Comparison of ENCODE assay signal across 1 cellular context in the genomic region with DNA sequence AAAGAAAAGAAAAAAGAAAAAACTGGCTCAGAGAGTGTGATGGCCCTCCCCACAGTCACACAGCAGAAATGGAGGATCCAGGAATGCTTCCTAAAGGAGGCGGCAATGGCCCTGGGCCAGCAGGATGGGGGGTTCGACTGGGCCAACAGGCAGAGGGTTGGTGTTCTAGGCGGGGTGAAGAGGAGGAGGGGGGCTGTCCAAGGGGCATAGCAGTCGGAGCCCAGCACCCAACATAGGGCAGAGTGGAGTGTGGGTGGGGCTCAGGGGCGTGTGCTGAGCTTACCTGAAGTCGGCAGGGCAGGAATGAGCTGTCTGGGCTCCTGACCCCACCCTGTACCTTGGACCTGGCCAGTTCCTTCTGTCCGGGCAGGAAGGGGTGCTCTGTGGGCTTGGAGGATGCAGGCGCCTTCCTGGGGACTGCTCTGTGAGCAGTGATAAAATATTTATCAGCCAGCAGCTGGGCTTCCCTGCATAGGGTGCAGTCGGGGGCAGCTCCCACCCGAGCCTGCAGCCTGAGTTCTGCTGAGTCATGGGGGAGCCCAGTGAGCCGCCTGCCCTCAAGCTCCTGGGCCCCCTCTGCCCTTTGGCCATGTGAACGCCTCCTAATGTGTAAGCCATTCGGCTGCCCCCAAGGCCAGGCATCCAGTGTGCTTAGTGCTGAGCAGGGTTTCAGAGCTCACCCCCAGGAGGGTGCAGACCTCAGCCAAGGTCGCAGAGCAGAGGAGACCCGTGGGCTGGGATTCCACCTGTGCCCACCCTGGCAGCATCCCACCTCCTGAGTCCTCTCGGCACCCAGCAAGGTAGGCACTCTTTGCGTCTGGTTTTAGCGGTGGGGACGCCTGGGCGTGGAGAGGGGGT.
TF ChIP-seq lines count a peak whose summit lies in the region.

No MANE protein-coding gene starts in this region.

TF ChIP-seq in HepG2, 621 proteins besides CTCF, POLR2A, EP300 and RAD21 (continued from another document and continues in another):
- TF ChIP-seq, protein P1, sequence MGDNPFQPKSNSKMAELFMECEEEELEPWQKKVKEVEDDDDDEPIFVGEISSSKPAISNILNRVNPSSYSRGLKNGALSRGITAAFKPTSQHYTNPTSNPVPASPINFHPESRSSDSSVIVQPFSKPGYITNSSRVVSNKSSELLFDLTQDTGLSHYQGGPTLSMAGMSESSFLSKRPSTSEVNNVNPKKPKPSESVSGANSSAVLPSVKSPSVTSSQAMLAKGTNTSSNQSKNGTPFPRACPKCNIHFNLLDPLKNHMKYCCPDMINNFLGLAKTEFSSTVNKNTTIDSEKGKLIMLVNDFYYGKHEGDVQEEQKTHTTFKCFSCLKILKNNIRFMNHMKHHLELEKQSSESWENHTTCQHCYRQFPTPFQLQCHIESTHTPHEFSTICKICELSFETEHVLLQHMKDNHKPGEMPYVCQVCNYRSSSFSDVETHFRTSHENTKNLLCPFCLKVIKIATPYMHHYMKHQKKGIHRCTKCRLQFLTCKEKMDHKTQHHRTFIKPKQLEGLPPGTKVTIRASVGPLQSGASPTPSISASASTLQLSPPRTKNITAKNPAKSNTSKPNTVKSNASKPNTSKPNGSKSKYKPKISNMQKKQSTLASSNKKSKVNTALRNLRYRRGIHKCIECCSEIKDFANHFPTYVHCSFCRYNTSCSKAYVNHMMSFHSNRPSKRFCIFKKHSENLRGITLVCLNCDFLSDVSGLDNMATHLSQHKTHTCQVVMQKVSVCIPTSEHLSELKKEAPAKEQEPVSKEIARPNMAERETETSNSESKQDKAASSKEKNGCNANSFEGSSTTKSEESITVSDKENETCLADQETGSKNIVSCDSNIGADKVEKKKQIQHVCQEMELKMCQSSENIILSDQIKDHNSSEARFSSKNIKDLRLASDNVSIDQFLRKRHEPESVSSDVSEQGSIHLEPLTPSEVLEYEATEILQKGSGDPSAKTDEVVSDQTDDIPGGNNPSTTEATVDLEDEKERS (CRISPR knock-in tag; IDR thresholded peaks at IDR 0.05): peak; percentile 64; the same call in 1 of the 2 replicates
- TF ChIP-seq ZNF367 (CRISPR knock-in tag; IDR thresholded peaks at IDR 0.05; ENCODE audit: borderline replicate concordance) (no peak), ZNF501 (CRISPR knock-in tag; IDR thresholded peaks at IDR 0.05) (peak; percentile 68), ZMYM3 (CRISPR knock-in tag; IDR thresholded peaks at IDR 0.05) (peak; percentile 66), ETV6 (CRISPR knock-in tag; conservative IDR thresholded peaks at IDR 0.05) (no peak), ZNF3 (CRISPR knock-in tag; IDR thresholded peaks at IDR 0.05) (no peak), XBP1 (CRISPR knock-in tag; IDR thresholded peaks at IDR 0.05) (no peak), SP2 (CRISPR knock-in tag; IDR thresholded peaks at IDR 0.05) (no peak), CBX5 (CRISPR knock-in tag; IDR thresholded peaks at IDR 0.05; ENCODE audit: borderline replicate concordance) (no peak; the same call in 1 of the 2 replicates), KDM4B (CRISPR knock-in tag; IDR thresholded peaks at IDR 0.05) (no peak), ZNF331 (CRISPR knock-in tag; IDR thresholded peaks at IDR 0.05) (peak; percentile 32; the same call in 1 of the 2 replicates), ZNF678 (CRISPR knock-in tag; IDR thresholded peaks at IDR 0.05) (no peak), ZSCAN30 (CRISPR knock-in tag; IDR thresholded peaks at IDR 0.05) (no peak), ZFP62 (CRISPR knock-in tag; IDR thresholded peaks at IDR 0.05) (no peak), HOXD1 (CRISPR knock-in tag; IDR thresholded peaks at IDR 0.05) (0 out of 2 replicates have a peak, but pooled peaks have one; percentile 42), HCFC1 (IDR thresholded peaks at IDR 0.05; ENCODE audit: low read depth, low read length) (no peak), EED (CRISPR knock-in tag; IDR thresholded peaks at IDR 0.05) (no peak), TRIM24 (CRISPR knock-in tag; IDR thresholded peaks at IDR 0.05) (no peak), RBFOX2 (IDR thresholded peaks at IDR 0.05; ENCODE audit: low read depth, low read length) (peak; percentile 45; the same call in 1 of the 2 replicates), TBX2 (CRISPR knock-in tag; IDR thresholded peaks at IDR 0.05; ENCODE audit: borderline replicate concordance) (peak; percentile 86), ARHGAP35 (CRISPR knock-in tag; IDR thresholded peaks at IDR 0.05; ENCODE audit: borderline replicate concordance) (no peak; the same call in 1 of the 2 replicates), CBFB (CRISPR knock-in tag; IDR thresholded peaks at IDR 0.05) (0 out of 2 replicates have a peak, but pooled peaks have one; percentile 25), ZNF546 (CRISPR knock-in tag; conservative IDR thresholded peaks at IDR 0.05) (no peak), SNAPC2 (CRISPR knock-in tag; IDR thresholded peaks at IDR 0.05) (no peak), TGIF2 (CRISPR knock-in tag; IDR thresholded peaks at IDR 0.05) (peak; percentile 65; the same call in 1 of the 2 replicates), TCF12 (IDR thresholded peaks at IDR 0.05) (no peak), TCF12 (CRISPR knock-in tag; IDR thresholded peaks at IDR 0.05) (no peak), ZFP36 (IDR thresholded peaks at IDR 0.05; ENCODE audit: borderline replicate concordance, low read depth, low read length, partially characterized antibody) (peak; percentile 32), KDM1A (CRISPR knock-in tag; IDR thresholded peaks at IDR 0.05) (no peak), HNRNPL (IDR thresholded peaks at IDR 0.05; ENCODE audit: low read depth, low read length) (peak; percentile 92), YEATS2 (CRISPR knock-in tag; IDR thresholded peaks at IDR 0.05; ENCODE audit: borderline replicate concordance) (no peak), RBM39 (IDR thresholded peaks at IDR 0.05; ENCODE audit: low read depth, low read length, poor library complexity, severe bottlenecking) (peak; percentile 74), ZNF709 (CRISPR knock-in tag; IDR thresholded peaks at IDR 0.05) (0 out of 2 replicates have a peak, but pooled peaks have one; percentile 57), FLYWCH1 (CRISPR knock-in tag; IDR thresholded peaks at IDR 0.05) (no peak), RAD51 (IDR thresholded peaks at IDR 0.05; ENCODE audit: borderline replicate concordance) (no peak), GPN1 (CRISPR knock-in tag; IDR thresholded peaks at IDR 0.05; ENCODE audit: borderline replicate concordance) (no peak), ZNF562 (CRISPR knock-in tag; IDR thresholded peaks at IDR 0.05; ENCODE audit: borderline replicate concordance) (no peak), ZNF547 (CRISPR knock-in tag; IDR thresholded peaks at IDR 0.05) (0 out of 2 replicates have a peak, but pooled peaks have one; percentile 13), ZNF138 (CRISPR knock-in tag; IDR thresholded peaks at IDR 0.05; ENCODE audit: low read depth) (no peak), ZNF10 (CRISPR knock-in tag; IDR thresholded peaks at IDR 0.05; ENCODE audit: borderline replicate concordance, low read depth) (no peak), HOXA9 (CRISPR knock-in tag; IDR thresholded peaks at IDR 0.05; ENCODE audit: borderline replicate concordance) (no peak)
- TF ChIP-seq, protein P2, sequence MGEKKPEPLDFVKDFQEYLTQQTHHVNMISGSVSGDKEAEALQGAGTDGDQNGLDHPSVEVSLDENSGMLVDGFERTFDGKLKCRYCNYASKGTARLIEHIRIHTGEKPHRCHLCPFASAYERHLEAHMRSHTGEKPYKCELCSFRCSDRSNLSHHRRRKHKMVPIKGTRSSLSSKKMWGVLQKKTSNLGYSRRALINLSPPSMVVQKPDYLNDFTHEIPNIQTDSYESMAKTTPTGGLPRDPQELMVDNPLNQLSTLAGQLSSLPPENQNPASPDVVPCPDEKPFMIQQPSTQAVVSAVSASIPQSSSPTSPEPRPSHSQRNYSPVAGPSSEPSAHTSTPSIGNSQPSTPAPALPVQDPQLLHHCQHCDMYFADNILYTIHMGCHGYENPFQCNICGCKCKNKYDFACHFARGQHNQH (CRISPR knock-in tag; IDR thresholded peaks at IDR 0.05): peak; percentile 69; the same call in 1 of the 2 replicates
- TF ChIP-seq, protein P3, sequence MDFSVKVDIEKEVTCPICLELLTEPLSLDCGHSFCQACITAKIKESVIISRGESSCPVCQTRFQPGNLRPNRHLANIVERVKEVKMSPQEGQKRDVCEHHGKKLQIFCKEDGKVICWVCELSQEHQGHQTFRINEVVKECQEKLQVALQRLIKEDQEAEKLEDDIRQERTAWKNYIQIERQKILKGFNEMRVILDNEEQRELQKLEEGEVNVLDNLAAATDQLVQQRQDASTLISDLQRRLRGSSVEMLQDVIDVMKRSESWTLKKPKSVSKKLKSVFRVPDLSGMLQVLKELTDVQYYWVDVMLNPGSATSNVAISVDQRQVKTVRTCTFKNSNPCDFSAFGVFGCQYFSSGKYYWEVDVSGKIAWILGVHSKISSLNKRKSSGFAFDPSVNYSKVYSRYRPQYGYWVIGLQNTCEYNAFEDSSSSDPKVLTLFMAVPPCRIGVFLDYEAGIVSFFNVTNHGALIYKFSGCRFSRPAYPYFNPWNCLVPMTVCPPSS (IDR thresholded peaks at IDR 0.05): no peak
- TF ChIP-seq, protein P4, sequence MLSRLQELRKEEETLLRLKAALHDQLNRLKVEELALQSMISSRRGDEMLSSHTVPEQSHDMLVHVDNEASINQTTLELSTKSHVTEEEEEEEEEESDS (CRISPR knock-in tag; IDR thresholded peaks at IDR 0.05; ENCODE audit: borderline replicate concordance): no peak
- TF ChIP-seq, protein P5, sequence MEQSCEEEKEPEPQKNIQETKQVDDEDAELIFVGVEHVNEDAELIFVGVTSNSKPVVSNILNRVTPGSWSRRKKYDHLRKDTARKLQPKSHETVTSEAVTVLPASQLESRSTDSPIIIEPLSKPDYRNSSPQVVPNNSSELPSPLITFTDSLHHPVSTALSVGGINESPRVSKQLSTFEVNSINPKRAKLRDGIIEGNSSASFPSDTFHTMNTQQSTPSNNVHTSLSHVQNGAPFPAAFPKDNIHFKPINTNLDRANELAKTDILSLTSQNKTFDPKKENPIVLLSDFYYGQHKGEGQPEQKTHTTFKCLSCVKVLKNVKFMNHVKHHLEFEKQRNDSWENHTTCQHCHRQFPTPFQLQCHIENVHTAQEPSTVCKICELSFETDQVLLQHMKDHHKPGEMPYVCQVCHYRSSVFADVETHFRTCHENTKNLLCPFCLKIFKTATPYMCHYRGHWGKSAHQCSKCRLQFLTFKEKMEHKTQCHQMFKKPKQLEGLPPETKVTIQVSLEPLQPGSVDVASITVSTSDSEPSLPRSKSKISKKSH (CRISPR knock-in tag; IDR thresholded peaks at IDR 0.05; ENCODE audit: borderline replicate concordance): 0 out of 2 replicates have a peak, but pooled peaks have one; percentile 53
- TF ChIP-seq, protein P6, sequence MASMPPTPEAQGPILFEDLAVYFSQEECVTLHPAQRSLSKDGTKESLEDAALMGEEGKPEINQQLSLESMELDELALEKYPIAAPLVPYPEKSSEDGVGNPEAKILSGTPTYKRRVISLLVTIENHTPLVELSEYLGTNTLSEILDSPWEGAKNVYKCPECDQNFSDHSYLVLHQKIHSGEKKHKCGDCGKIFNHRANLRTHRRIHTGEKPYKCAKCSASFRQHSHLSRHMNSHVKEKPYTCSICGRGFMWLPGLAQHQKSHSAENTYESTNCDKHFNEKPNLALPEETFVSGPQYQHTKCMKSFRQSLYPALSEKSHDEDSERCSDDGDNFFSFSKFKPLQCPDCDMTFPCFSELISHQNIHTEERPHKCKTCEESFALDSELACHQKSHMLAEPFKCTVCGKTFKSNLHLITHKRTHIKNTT (CRISPR knock-in tag; IDR thresholded peaks at IDR 0.05): no peak
- TF ChIP-seq, protein P7, sequence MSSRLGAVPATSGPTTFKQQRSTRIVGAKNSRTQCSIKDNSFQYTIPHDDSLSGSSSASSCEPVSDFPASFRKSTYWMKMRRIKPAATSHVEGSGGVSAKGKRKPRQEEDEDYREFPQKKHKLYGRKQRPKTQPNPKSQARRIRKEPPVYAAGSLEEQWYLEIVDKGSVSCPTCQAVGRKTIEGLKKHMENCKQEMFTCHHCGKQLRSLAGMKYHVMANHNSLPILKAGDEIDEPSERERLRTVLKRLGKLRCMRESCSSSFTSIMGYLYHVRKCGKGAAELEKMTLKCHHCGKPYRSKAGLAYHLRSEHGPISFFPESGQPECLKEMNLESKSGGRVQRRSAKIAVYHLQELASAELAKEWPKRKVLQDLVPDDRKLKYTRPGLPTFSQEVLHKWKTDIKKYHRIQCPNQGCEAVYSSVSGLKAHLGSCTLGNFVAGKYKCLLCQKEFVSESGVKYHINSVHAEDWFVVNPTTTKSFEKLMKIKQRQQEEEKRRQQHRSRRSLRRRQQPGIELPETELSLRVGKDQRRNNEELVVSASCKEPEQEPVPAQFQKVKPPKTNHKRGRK (CRISPR knock-in tag; IDR thresholded peaks at IDR 0.05): no peak
- TF ChIP-seq, protein P8, sequence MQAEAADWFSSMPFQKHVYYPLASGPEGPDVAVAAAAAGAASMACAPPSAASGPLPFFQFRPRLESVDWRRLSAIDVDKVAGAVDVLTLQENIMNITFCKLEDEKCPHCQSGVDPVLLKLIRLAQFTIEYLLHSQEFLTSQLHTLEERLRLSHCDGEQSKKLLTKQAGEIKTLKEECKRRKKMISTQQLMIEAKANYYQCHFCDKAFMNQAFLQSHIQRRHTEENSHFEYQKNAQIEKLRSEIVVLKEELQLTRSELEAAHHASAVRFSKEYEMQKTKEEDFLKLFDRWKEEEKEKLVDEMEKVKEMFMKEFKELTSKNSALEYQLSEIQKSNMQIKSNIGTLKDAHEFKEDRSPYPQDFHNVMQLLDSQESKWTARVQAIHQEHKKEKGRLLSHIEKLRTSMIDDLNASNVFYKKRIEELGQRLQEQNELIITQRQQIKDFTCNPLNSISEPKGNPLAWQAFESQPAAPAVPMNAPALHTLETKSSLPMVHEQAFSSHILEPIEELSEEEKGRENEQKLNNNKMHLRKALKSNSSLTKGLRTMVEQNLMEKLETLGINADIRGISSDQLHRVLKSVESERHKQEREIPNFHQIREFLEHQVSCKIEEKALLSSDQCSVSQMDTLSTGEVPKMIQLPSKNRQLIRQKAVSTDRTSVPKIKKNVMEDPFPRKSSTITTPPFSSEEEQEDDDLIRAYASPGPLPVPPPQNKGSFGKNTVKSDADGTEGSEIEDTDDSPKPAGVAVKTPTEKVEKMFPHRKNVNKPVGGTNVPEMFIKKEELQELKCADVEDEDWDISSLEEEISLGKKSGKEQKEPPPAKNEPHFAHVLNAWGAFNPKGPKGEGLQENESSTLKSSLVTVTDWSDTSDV (CRISPR knock-in tag; IDR thresholded peaks at IDR 0.05): no peak
- TF ChIP-seq, protein P9, sequence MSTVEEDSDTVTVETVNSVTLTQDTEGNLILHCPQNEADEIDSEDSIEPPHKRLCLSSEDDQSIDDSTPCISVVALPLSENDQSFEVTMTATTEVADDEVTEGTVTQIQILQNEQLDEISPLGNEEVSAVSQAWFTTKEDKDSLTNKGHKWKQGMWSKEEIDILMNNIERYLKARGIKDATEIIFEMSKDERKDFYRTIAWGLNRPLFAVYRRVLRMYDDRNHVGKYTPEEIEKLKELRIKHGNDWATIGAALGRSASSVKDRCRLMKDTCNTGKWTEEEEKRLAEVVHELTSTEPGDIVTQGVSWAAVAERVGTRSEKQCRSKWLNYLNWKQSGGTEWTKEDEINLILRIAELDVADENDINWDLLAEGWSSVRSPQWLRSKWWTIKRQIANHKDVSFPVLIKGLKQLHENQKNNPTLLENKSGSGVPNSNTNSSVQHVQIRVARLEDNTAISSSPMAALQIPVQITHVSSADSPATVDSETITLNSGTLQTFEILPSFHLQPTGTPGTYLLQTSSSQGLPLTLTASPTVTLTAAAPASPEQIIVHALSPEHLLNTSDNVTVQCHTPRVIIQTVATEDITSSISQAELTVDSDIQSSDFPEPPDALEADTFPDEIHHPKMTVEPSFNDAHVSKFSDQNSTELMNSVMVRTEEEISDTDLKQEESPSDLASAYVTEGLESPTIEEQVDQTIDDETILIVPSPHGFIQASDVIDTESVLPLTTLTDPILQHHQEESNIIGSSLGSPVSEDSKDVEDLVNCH (CRISPR knock-in tag; IDR thresholded peaks at IDR 0.05): no peak
